25 cellular contexts compared by ENCODE assay signal in the genomic region with DNA sequence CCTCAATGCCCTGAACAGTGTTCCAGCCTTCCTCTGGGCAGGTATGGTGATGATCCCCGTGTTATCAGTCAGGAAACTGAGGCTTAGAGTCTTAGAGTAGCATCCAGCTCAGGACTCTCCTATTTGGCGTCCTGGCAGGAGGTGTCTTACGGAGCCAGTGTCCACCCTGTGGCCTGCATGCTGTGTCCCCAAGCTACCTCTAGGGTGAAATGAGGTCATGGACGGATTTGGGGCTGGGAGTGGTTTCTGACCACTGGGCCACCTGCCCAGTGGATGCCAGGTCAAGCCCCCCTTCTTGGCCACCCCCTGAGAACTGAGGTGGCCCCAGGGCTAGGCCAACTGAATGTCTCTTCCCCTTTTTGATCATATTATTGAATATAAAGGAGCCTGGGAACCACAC. TPM values are rescaled to one million over a fixed set of nuclear protein-coding genes. Genes with fewer than 3 reads are reported as not detected.
DNase-seq lines count a peak whose midpoint lies in the region; ATAC-seq, FAIRE-seq and TF ChIP-seq lines count a peak whose summit lies in the region.
"Had no signal": no experiment of that assay in that cellular context is flagged by ENCODE, and none has a peak within 500 bp of the region (broad histone marks: within the 10 kb centered on the region; RNA-seq: fewer than 3 reads in every experiment).

No MANE protein-coding gene starts in this region.

- H3K27ac Mint-ChIP-seq in activated T-helper 17 cell treated with anti-CD3 and anti-CD28 coated beads, Interleukin-2, amount 50 U/mL, for 72 hours = peak overlapping the region; percentile 33
- H3K27ac Mint-ChIP-seq in neural progenitor cell = peak overlapping the region; percentile 81
- no peak overlapping the region for H3K27ac Mint-ChIP-seq in type B pancreatic cell
- H3K27ac Mint-ChIP-seq: activated CD4-positive, alpha-beta T cell treated with anti-CD3 and anti-CD28 coated beads for 36 hours; activated naive CD4-positive, alpha-beta T cell treated with anti-CD3 and anti-CD28 coated beads, Interleukin-2, amount 50 U/mL, for 24 hours; activated T-helper 2 cell treated with anti-CD3 and anti-CD28 coated beads, Interferon-gamma antibody, Interleukin-2, Interleukin-4, amounts not matched to agents 10 μg/mL and 5 μg/mL and 100 μg/mL, durations not matched to agents 14 hours and 24 hours and 36 hours; CD4-positive, alpha-beta T cell had no signal

- ATAC-seq in heart right ventricle = no peak
- ATAC-seq in left ventricle myocardium superior = no peak
- ATAC-seq in activated T-helper 17 cell treated with anti-CD3 and anti-CD28 coated beads, Interleukin-2, amount 50 U/mL, for 72 hours (replicated peaks) = no peak
- ATAC-seq: activated CD4-positive, alpha-beta T cell treated with anti-CD3 and anti-CD28 coated beads for 36 hours; GM12878 had no signal

- H3K9ac ChIP-seq in neural progenitor cell = no peak overlapping the region

- no peak for FAIRE-seq in HTR-8/SVneo (lab: Jason Lieb, UNC)
- FAIRE-seq: A549, D721Med, GM12878, GM19239, small intestine had no signal

- no peaks in the 10 kb centered on the region for H3K9me3 ChIP-seq in heart right ventricle
- no peaks in the 10 kb centered on the region for H3K9me3 ChIP-seq in neural progenitor cell (ENCODE audit: low read depth)
- H3K9me3 ChIP-seq: A549, Peyer's patch had no signal

- H2AFZ ChIP-seq in neural progenitor cell (replicated peaks) = no peak overlapping the region

- H3F3A ChIP-seq in neural progenitor cell (ENCODE audit: low read depth) = peaks cover 3% of the 10 kb centered on the region

- no peak overlapping the region for H3K4me2 ChIP-seq in neural progenitor cell
- H3K4me2 ChIP-seq: A549 had no signal

- DNase-seq in heart right ventricle (no peak), left ventricle myocardium superior (no peak), neural progenitor cell (ENCODE audit: low spot score) (no peak), type B pancreatic cell (ENCODE audit: extremely low spot score, unreplicated experiment) (no peak), epidermal melanocyte (ENCODE audit: insufficient read length, low spot score) (no peak), T-helper 2 cell (no peak), HTR-8/SVneo (ENCODE audit: insufficient read length, low spot score) (no peak)
- DNase-seq: activated CD4-positive, alpha-beta T cell treated with anti-CD3 and anti-CD28 coated beads for 36 hours; AML-193; amygdala; CD4-positive, alpha-beta T cell; NCI-H1694; NCI-H446; NCI-H774; Peyer's patch; SIG-M5; small intestine; stimulated activated naive CD4-positive, alpha-beta T cell treated with Interleukin-2 at 50 U/mL for 16 hours had no signal

- H3K4me3 Mint-ChIP-seq in activated T-helper 17 cell treated with anti-CD3 and anti-CD28 coated beads, Interleukin-2, amount 50 U/mL, for 72 hours = no peak overlapping the region
- H3K4me3 Mint-ChIP-seq in neural progenitor cell (no peak overlapping the region), type B pancreatic cell (no peak overlapping the region)
- H3K4me3 Mint-ChIP-seq: activated CD4-positive, alpha-beta T cell treated with anti-CD3 and anti-CD28 coated beads for 36 hours; activated naive CD4-positive, alpha-beta T cell treated with anti-CD3 and anti-CD28 coated beads, Interleukin-2, amount 50 U/mL, for 24 hours; CD4-positive, alpha-beta T cell had no signal

- 47 to 49% methylated on average over 4 of the region's 4 CpGs for WGBS in heart right ventricle, 2 donors

- no peak for TF ChIP-seq CTCF in heart right ventricle (IDR thresholded peaks at IDR 0.05)
- TF ChIP-seq CTCF in neural progenitor cell (IDR thresholded peaks at IDR 0.05) = peak; percentile 24
- peak; percentile 54 for TF ChIP-seq CTCF in type B pancreatic cell (conservative IDR thresholded peaks at IDR 0.05)

- H3K27me3 Mint-ChIP-seq in activated T-helper 17 cell treated with anti-CD3 and anti-CD28 coated beads, Interleukin-2, amount 50 U/mL, for 72 hours = no peaks in the 10 kb centered on the region
- H3K27me3 Mint-ChIP-seq in neural progenitor cell (ENCODE audit: insufficient read depth, low read depth) (peaks cover 9% of the 10 kb centered on the region), type B pancreatic cell (peaks cover 5% of the 10 kb centered on the region)
- H3K27me3 Mint-ChIP-seq: activated CD4-positive, alpha-beta T cell treated with anti-CD3 and anti-CD28 coated beads for 36 hours; activated naive CD4-positive, alpha-beta T cell treated with anti-CD3 and anti-CD28 coated beads, Interleukin-2, amount 50 U/mL, for 24 hours; CD4-positive, alpha-beta T cell had no signal

- H3K4me1 ChIP-seq in heart right ventricle = peaks cover 11 to 79% (median 40%) of the 10 kb centered on the region in 9 donors
- H3K4me1 ChIP-seq in neural progenitor cell = peaks cover 7% of the 10 kb centered on the region

- H3K27me3 ChIP-seq in heart right ventricle (peaks cover 0 to 21% (median 10%) of the 10 kb centered on the region in 7 donors), neural progenitor cell (no peaks in the 10 kb centered on the region)
- H3K27me3 ChIP-seq: Peyer's patch had no signal

- H3K27ac ChIP-seq in heart right ventricle (peak overlapping the region in 8 of 10 donors; percentile 46 to 94 (median 82)), neural progenitor cell (no peak overlapping the region)
- H3K27ac ChIP-seq: Peyer's patch had no signal

- H3K36me3 ChIP-seq in heart right ventricle (no peaks in the 10 kb centered on the region), neural progenitor cell (no peaks in the 10 kb centered on the region)
- H3K36me3 ChIP-seq: Peyer's patch had no signal

- intact Hi-C loops in heart right ventricle (cut with DNase I) (no loop called here), left ventricle myocardium superior (cut with micrococcal nuclease) (no loop called here)

- peaks cover 16% of the 10 kb centered on the region for H3K4me1 Mint-ChIP-seq in activated T-helper 17 cell treated with anti-CD3 and anti-CD28 coated beads, Interleukin-2, amount 50 U/mL, for 72 hours
- H3K4me1 Mint-ChIP-seq in neural progenitor cell (peaks cover 22% of the 10 kb centered on the region), type B pancreatic cell (ENCODE audit: unreplicated experiment) (peaks cover 51% of the 10 kb centered on the region)

- no peaks in the 10 kb centered on the region for H4K20me1 ChIP-seq in neural progenitor cell (ENCODE audit: low read depth)

- H3K9me3 Mint-ChIP-seq in activated T-helper 17 cell treated with anti-CD3 and anti-CD28 coated beads, Interleukin-2, amount 50 U/mL, for 72 hours = no peaks in the 10 kb centered on the region
- H3K9me3 Mint-ChIP-seq in neural progenitor cell (no peaks in the 10 kb centered on the region), type B pancreatic cell (no peaks in the 10 kb centered on the region)
- H3K9me3 Mint-ChIP-seq: activated naive CD4-positive, alpha-beta T cell treated with anti-CD3 and anti-CD28 coated beads, Interleukin-2, amount 50 U/mL, for 24 hours; activated T-helper 2 cell treated with anti-CD3 and anti-CD28 coated beads, Interferon-gamma antibody, Interleukin-2, Interleukin-4, amounts not matched to agents 10 μg/mL and 5 μg/mL and 100 μg/mL, durations not matched to agents 14 hours and 24 hours and 36 hours; CD4-positive, alpha-beta T cell had no signal

- no peaks in the 10 kb centered on the region for H3K79me2 ChIP-seq in neural progenitor cell (ENCODE audit: low read depth)

- no peaks in the 10 kb centered on the region for H3K36me3 Mint-ChIP-seq in activated T-helper 17 cell treated with anti-CD3 and anti-CD28 coated beads, Interleukin-2, amount 50 U/mL, for 72 hours (ENCODE audit: low read depth)
- H3K36me3 Mint-ChIP-seq in neural progenitor cell = no peaks in the 10 kb centered on the region
- H3K36me3 Mint-ChIP-seq in type B pancreatic cell = no peaks in the 10 kb centered on the region
- H3K36me3 Mint-ChIP-seq: activated naive CD4-positive, alpha-beta T cell treated with anti-CD3 and anti-CD28 coated beads, Interleukin-2, amount 50 U/mL, for 24 hours had no signal

- H3K4me3 ChIP-seq in heart right ventricle (no peak overlapping the region), neural progenitor cell (no peak overlapping the region)
- H3K4me3 ChIP-seq: A549, GM12878, Peyer's patch had no signal

RNA-seq across cellular contexts. Expression of gene SLC6A6, which starts 27.2 kb away (rescaled TPM):
- total RNA-seq in heart right ventricle (10 to 100 TPM; 11.4 to 68.7 (median 44.0) TPM), left ventricle myocardium superior (14.1 TPM), neural progenitor cell (ENCODE audit: low replicate concordance) (32.9 and 37.2 TPM in 2 replicates), type B pancreatic cell (ENCODE audit: low replicate concordance) (24.5 and 30.3 TPM in 2 replicates)
- polyA plus RNA-seq in heart right ventricle = 10 to 100 TPM in 1 of 2 donors, 1 to 10 TPM in 1; 7.7 to 55.4 TPM
- 100 to 1,000 TPM in 1 of 2 donors, 10 to 100 TPM in 1; 80.1 to 219 TPM for total RNA-seq in activated T-helper 17 cell treated with anti-CD3 and anti-CD28 coated beads, Interleukin-2, amount 50 U/mL, for 72 hours

Comparison
In these comparisons a context has a peak if more than half of its experiments do, and no peak if none do; other contexts are left out.
1. CTCF ChIP-seq: peak in neural progenitor cell (single experiment) and type B pancreatic cell (single experiment); none in heart right ventricle (0 of 9).